Comparison of ENCODE assay signal across 8 cellular contexts in genomic region chr14:101965145-101965531, GRCh38. TPM values are rescaled to one million over a fixed set of nuclear protein-coding genes. Genes with fewer than 3 reads are reported as not detected.
DNase-seq lines count a peak whose midpoint lies in the region; ATAC-seq and TF ChIP-seq lines count a peak whose summit lies in the region.

No MANE protein-coding gene starts in this region.

- H3K14ac ChIP-seq in neuronal stem cell (ENCODE audit: low read length), result no peak overlapping the region

- H3K9me3 ChIP-seq in CD4-positive, CD25-positive, alpha-beta regulatory T cell (ENCODE audit: control insufficient read depth in 2 of 2, low read length in 2 of 2), result no peaks in the 10 kb centered on the region
- H3K9me3 ChIP-seq in PC-9 (ENCODE audit: insufficient read depth, low read depth) (no peaks in the 10 kb centered on the region), neuronal stem cell (replicated peaks in 1 of 2; ENCODE audit: control insufficient read depth in 2 of 2, insufficient read depth in 1 of 2, low read depth in 1 of 2, low read length in 2 of 2) (no peaks in the 10 kb centered on the region), thymus (ENCODE audit: control insufficient read depth) (no peaks in the 10 kb centered on the region)

- no CpG with 5 or more reads among the region's 32 CpGs for WGBS in neuronal stem cell (ENCODE audit: extremely low coverage in 2 of 2, insufficient read length in 2 of 2, insufficient replicate concordance in 1 of 2), 2 donors
- WGBS in thymus, result under 1% methylated on average over 32 of the region's 32 CpGs

- peak; percentile 46 to 82 (median 50) for DNase-seq in CD4-positive, CD25-positive, alpha-beta regulatory T cell
- peak; percentile 71 to 72 for DNase-seq in PC-9
- peak; percentile 33 for DNase-seq in activated gamma-delta T cell treated with anti-CD3 and anti-CD28 coated beads, Interleukin-2, amount 50 U/mL, for 16 hours (ENCODE audit: low read depth)
- peak; percentile 43 to 75 for DNase-seq in foreskin fibroblast
- DNase-seq in neuronal stem cell (ENCODE audit: low spot score), result peak; percentile 65

- H3K9me3 Mint-ChIP-seq in CD4-positive, CD25-positive, alpha-beta regulatory T cell, result no peaks in the 10 kb centered on the region

- H3K9ac ChIP-seq in neuronal stem cell (ENCODE audit: low read depth, low read length, poor library complexity), result peak overlapping the region; percentile 95

- H3K4me3 Mint-ChIP-seq in CD4-positive, CD25-positive, alpha-beta regulatory T cell, result peak overlapping the region; percentile 89 to 93 (median 92)

- peaks cover 38% of the 10 kb centered on the region for H3K4me1 ChIP-seq in CD4-positive, CD25-positive, alpha-beta regulatory T cell (ENCODE audit: control insufficient read depth, insufficient read depth, low read length, poor library complexity, severe bottlenecking)
- H3K4me1 ChIP-seq in PC-9 (replicated peaks; ENCODE audit: insufficient read depth) (peaks cover 65% of the 10 kb centered on the region), neuronal stem cell (ENCODE audit: control insufficient read depth in 2 of 2, insufficient read depth in 1 of 2, low read depth in 1 of 2, low read length in 2 of 2) (peaks cover 0 to 2% of the 10 kb centered on the region in 2 donors), thymus (ENCODE audit: control insufficient read depth, insufficient read depth, low read length) (peaks cover 10% of the 10 kb centered on the region)

- POLR2A ChIA-PET in PC-9 (lab: Charles Lee; ENCODE audit: unreplicated experiment), result interaction anchor here (0.6 to 1.3 kb wide), 4 partner anchors 16 to 86 kb away, joined by 3 to 7 read pairs (median 4); no protein-coding TSS in a partner anchor

- no peaks in the 10 kb centered on the region for H4K20me1 ChIP-seq in PC-9 (ENCODE audit: insufficient read depth)

- no peak overlapping the region for H2BK15ac ChIP-seq in neuronal stem cell (ENCODE audit: low read length)

- no peaks in the 10 kb centered on the region for H3K27me3 Mint-ChIP-seq in CD4-positive, CD25-positive, alpha-beta regulatory T cell

- H2BK12ac ChIP-seq in neuronal stem cell (ENCODE audit: low read length), result no peak overlapping the region

- no peak overlapping the region for H3K4ac ChIP-seq in neuronal stem cell (ENCODE audit: low read length)

- H2AFZ ChIP-seq in PC-9 (peak overlapping the region; percentile 82), neuronal stem cell (ENCODE audit: low read length) (peak overlapping the region; percentile 86)

- peak overlapping the region; percentile 98 for H2BK5ac ChIP-seq in neuronal stem cell (ENCODE audit: low read length)

- peaks cover 61% of the 10 kb centered on the region for H3K79me2 ChIP-seq in PC-9 (ENCODE audit: low read depth)

- peak; percentile 22 to 29 for ATAC-seq in CD4-positive, CD25-positive, alpha-beta regulatory T cell (ENCODE audit: low read depth in 2 of 2)
- ATAC-seq in GM19395 (IDR thresholded peaks at IDR 0.05; ENCODE audit: unreplicated experiment), result peak; percentile 40
- peak; percentile 27 for ATAC-seq in HG03520 (IDR thresholded peaks at IDR 0.05; ENCODE audit: unreplicated experiment)

- H2AK5ac ChIP-seq in neuronal stem cell (ENCODE audit: low read depth, low read length), result peak overlapping the region; percentile 98

- peaks cover 13% of the 10 kb centered on the region for H3K36me3 ChIP-seq in CD4-positive, CD25-positive, alpha-beta regulatory T cell (ENCODE audit: control insufficient read depth, insufficient read depth, low read length)
- peaks cover 24% of the 10 kb centered on the region for H3K36me3 ChIP-seq in PC-9 (ENCODE audit: low read depth)
- H3K36me3 ChIP-seq in neuronal stem cell (replicated peaks in 1 of 2; ENCODE audit: control insufficient read depth in 2 of 2, insufficient read depth in 2 of 2, low read length in 2 of 2), result peaks cover 3 to 36% of the 10 kb centered on the region in 2 donors
- H3K36me3 ChIP-seq in thymus (ENCODE audit: control insufficient read depth, insufficient read depth), result peaks cover 8% of the 10 kb centered on the region

- H3F3A ChIP-seq in PC-9 (ENCODE audit: insufficient read depth, low read depth), result peaks cover 43% of the 10 kb centered on the region

- no peaks in the 10 kb centered on the region for H3K27me3 ChIP-seq in CD4-positive, CD25-positive, alpha-beta regulatory T cell (ENCODE audit: control insufficient read depth, insufficient read depth, low read length)
- H3K27me3 ChIP-seq in PC-9 (ENCODE audit: insufficient read depth, low read depth) (no peaks in the 10 kb centered on the region), neuronal stem cell (ENCODE audit: control insufficient read depth in 3 of 3, insufficient read depth in 3 of 3, low read depth in 1 of 3, low read length in 3 of 3) (peaks cover 0 to 6% (median 0%) of the 10 kb centered on the region in 3 experiments), thymus (ENCODE audit: control insufficient read depth, insufficient read depth) (peaks cover 2% of the 10 kb centered on the region)

- peak overlapping the region; percentile 85 for H3K4me2 ChIP-seq in PC-9
- peak overlapping the region; percentile 63 for H3K4me2 ChIP-seq in neuronal stem cell (ENCODE audit: insufficient read depth, low read length, poor library complexity, severe bottlenecking)

- intact Hi-C loops in PC-9 (cut with micrococcal nuclease; ENCODE audit: unreplicated experiment), result loop anchor here (2.0 to 10.0 kb wide), 2 partner anchors 222 to 550 kb away; no protein-coding TSS in a partner anchor

- H3K27ac ChIP-seq in CD4-positive, CD25-positive, alpha-beta regulatory T cell (ENCODE audit: insufficient read depth, low read length, poor library complexity, severe bottlenecking), result peak overlapping the region; percentile 83
- peak overlapping the region; percentile 75 for H3K27ac ChIP-seq in PC-9
- H3K27ac ChIP-seq in neuronal stem cell (replicated peaks; ENCODE audit: low read length), result peak overlapping the region; percentile 50
- peak overlapping the region; percentile 93 for H3K27ac ChIP-seq in thymus (ENCODE audit: low read depth)

- H3K4me3 ChIP-seq in CD4-positive, CD25-positive, alpha-beta regulatory T cell (ENCODE audit: low read depth, low read length), result peak overlapping the region; percentile 86
- H3K4me3 ChIP-seq in PC-9 (peak overlapping the region; percentile 76), foreskin fibroblast (ENCODE audit: low read depth in 1 of 2, low read length in 2 of 2) (peak overlapping the region; percentile 85 to 86), neuronal stem cell (ENCODE audit: low read length in 2 of 2) (peak overlapping the region; percentile 87 to 99), thymus (ENCODE audit: low read length) (peak overlapping the region; percentile 98)

- TF ChIP-seq CTCF in PC-9 (conservative IDR thresholded peaks at IDR 0.05) (no peak), foreskin fibroblast (IDR thresholded peaks at IDR 0.05; ENCODE audit: low read depth, low read length) (no peak)

- no peak overlapping the region for H2BK120ac ChIP-seq in neuronal stem cell (ENCODE audit: low read depth, low read length)

- peak overlapping the region; percentile 7 to 90 (median 87) for H3K27ac Mint-ChIP-seq in CD4-positive, CD25-positive, alpha-beta regulatory T cell

- CTCF ChIA-PET in PC-9 (lab: Charles Lee), result interaction anchor here (0.6 to 1.0 kb wide), 2 partner anchors 222 to 257 kb away, joined by 3 to 11 read pairs; no protein-coding TSS in a partner anchor

- BruUV-seq in PC-9 (replicated peaks; lab: Mats Ljungman, UMichigan), result no TSS peak

- peaks cover 10% of the 10 kb centered on the region for H3K36me3 Mint-ChIP-seq in CD4-positive, CD25-positive, alpha-beta regulatory T cell

- H3K9me2 ChIP-seq in PC-9 (ENCODE audit: insufficient read depth), result no peaks in the 10 kb centered on the region

- peak overlapping the region; percentile 74 for H4K91ac ChIP-seq in neuronal stem cell (ENCODE audit: low read depth, low read length, poor library complexity)

- H4K8ac ChIP-seq in neuronal stem cell (ENCODE audit: low read depth, low read length), result no peak overlapping the region

- peaks cover 16% of the 10 kb centered on the region for H3K79me1 ChIP-seq in neuronal stem cell (ENCODE audit: low read depth, low read length)

- H3K23ac ChIP-seq in neuronal stem cell (ENCODE audit: low read depth, low read length, poor library complexity), result no peak overlapping the region

- peak overlapping the region; percentile 99 for H3K18ac ChIP-seq in neuronal stem cell (ENCODE audit: low read length)

- peaks cover 21 to 60% (median 37%) of the 10 kb centered on the region in 4 donors for H3K4me1 Mint-ChIP-seq in CD4-positive, CD25-positive, alpha-beta regulatory T cell

RNA-seq across cellular contexts. Expression of gene DYNC1H1, which starts 0.8 kb away (rescaled TPM):
- 314 TPM for total RNA-seq in CD4-positive, CD25-positive, alpha-beta regulatory T cell
- 10 to 100 TPM; 23.6 to 36.8 (median 30.9) TPM for polyA plus RNA-seq in CD4-positive, CD25-positive, alpha-beta regulatory T cell
- 1,203 and 1,268 TPM in 2 replicates for total RNA-seq in PC-9 (2021)
- 54.3 TPM for polyA plus RNA-seq in neuronal stem cell (2013, experiment 1 of 2)
- polyA plus RNA-seq in neuronal stem cell (2013, experiment 2 of 2), result 50.1 TPM
- polyA plus RNA-seq in thymus, result 111 TPM

Comparison
In these comparisons a context has a peak if more than half of its experiments do, and no peak if none do; other contexts are left out.
1. Peak in every context shown above with its lines: DNase-seq, ATAC-seq, H3K4me3 ChIP-seq and H3K27ac ChIP-seq.